In the genomic region with DNA sequence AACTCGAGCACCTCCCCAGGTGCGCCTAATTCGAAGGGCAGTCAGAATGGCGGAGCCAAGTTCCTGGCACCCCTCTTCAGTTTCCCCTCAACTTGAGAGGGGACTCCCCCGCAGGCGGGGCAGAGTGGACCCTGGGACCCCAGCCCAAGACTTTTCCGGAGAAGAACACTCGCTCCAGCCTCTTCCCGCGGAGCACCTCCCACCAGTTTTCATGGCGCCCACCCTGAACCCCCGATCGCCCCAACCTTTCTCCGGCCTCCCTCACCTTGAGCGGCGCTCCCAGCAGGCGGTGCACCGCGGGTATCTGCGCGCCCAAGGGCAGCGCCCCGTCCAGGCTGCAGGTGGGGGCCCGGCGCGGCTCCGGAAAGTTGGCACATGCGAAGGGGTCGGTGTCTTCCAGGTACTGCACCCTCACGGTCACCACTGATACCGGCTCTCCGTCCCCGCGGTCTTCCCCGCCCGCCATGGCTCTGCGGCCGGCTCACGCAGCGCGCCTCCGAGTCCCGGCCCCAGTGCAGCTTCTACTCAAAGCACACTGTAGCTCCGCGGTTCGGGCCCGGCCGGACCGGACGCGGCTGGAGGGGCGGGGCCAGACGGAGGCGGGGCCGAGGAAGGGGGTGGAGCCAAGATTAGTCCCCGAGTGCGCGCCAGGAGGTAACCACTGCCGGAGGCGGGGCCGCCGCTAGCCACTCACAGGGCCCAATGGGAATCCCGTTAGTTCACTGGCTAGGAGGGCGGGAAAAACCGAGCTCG, we compare ENCODE assay signal across 1 cellular context.
TF ChIP-seq lines count a peak whose summit lies in the region.

FHOD1 (minus strand) TSS at position 537 of the 753 bp plus-strand sequence; CDS start at position 466, 71 bp downstream.

TF ChIP-seq in HepG2, 621 proteins besides CTCF, POLR2A, EP300 and RAD21 (continued from another document and continues in another):
- TF ChIP-seq, protein P1, sequence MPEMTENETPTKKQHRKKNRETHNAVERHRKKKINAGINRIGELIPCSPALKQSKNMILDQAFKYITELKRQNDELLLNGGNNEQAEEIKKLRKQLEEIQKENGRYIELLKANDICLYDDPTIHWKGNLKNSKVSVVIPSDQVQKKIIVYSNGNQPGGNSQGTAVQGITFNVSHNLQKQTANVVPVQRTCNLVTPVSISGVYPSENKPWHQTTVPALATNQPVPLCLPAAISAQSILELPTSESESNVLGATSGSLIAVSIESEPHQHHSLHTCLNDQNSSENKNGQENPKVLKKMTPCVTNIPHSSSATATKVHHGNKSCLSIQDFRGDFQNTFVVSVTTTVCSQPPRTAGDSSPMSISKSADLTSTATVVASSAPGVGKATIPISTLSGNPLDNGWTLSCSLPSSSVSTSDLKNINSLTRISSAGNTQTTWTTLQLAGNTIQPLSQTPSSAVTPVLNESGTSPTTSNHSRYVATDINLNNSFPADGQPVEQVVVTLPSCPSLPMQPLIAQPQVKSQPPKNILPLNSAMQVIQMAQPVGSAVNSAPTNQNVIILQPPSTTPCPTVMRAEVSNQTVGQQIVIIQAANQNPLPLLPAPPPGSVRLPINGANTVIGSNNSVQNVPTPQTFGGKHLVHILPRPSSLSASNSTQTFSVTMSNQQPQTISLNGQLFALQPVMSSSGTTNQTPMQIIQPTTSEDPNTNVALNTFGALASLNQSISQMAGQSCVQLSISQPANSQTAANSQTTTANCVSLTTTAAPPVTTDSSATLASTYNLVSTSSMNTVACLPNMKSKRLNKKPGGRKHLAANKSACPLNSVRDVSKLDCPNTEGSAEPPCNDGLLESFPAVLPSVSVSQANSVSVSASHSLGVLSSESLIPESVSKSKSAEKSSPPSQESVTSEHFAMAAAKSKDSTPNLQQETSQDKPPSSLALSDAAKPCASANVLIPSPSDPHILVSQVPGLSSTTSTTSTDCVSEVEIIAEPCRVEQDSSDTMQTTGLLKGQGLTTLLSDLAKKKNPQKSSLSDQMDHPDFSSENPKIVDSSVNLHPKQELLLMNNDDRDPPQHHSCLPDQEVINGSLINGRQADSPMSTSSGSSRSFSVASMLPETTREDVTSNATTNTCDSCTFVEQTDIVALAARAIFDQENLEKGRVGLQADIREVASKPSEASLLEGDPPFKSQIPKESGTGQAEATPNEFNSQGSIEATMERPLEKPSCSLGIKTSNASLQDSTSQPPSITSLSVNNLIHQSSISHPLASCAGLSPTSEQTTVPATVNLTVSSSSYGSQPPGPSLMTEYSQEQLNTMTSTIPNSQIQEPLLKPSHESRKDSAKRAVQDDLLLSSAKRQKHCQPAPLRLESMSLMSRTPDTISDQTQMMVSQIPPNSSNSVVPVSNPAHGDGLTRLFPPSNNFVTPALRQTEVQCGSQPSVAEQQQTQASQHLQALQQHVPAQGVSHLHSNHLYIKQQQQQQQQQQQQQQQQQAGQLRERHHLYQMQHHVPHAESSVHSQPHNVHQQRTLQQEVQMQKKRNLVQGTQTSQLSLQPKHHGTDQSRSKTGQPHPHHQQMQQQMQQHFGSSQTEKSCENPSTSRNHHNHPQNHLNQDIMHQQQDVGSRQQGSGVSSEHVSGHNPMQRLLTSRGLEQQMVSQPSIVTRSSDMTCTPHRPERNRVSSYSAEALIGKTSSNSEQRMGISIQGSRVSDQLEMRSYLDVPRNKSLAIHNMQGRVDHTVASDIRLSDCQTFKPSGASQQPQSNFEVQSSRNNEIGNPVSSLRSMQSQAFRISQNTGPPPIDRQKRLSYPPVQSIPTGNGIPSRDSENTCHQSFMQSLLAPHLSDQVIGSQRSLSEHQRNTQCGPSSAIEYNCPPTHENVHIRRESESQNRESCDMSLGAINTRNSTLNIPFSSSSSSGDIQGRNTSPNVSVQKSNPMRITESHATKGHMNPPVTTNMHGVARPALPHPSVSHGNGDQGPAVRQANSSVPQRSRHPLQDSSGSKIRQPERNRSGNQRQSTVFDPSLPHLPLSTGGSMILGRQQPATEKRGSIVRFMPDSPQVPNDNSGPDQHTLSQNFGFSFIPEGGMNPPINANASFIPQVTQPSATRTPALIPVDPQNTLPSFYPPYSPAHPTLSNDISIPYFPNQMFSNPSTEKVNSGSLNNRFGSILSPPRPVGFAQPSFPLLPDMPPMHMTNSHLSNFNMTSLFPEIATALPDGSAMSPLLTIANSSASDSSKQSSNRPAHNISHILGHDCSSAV (CRISPR knock-in tag; IDR thresholded peaks at IDR 0.05; ENCODE audit: borderline replicate concordance) = no peak
- TF ChIP-seq ADNP (CRISPR knock-in tag; IDR thresholded peaks at IDR 0.05) = no peak
- peak; percentile 83; the same call in 1 of the 2 replicates for TF ChIP-seq TMF1 (CRISPR knock-in tag; IDR thresholded peaks at IDR 0.05; ENCODE audit: low read depth)
- peak; percentile 61; the same call in 1 of the 2 replicates for TF ChIP-seq HIVEP1 (CRISPR knock-in tag; IDR thresholded peaks at IDR 0.05)
- peak; percentile 27 for TF ChIP-seq TEAD3 (CRISPR knock-in tag; optimal IDR thresholded peaks at IDR 0.05; ENCODE audit: borderline replicate concordance)
- TF ChIP-seq ETV6 (CRISPR knock-in tag; conservative IDR thresholded peaks at IDR 0.05) = peak; percentile 76; the same call in 1 of the 2 replicates
- TF ChIP-seq, protein P2, sequence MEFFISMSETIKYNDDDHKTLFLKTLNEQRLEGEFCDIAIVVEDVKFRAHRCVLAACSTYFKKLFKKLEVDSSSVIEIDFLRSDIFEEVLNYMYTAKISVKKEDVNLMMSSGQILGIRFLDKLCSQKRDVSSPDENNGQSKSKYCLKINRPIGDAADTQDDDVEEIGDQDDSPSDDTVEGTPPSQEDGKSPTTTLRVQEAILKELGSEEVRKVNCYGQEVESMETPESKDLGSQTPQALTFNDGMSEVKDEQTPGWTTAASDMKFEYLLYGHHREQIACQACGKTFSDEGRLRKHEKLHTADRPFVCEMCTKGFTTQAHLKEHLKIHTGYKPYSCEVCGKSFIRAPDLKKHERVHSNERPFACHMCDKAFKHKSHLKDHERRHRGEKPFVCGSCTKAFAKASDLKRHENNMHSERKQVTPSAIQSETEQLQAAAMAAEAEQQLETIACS (CRISPR knock-in tag; IDR thresholded peaks at IDR 0.05) = peak; percentile 93
- TF ChIP-seq E2F1 (CRISPR knock-in tag; IDR thresholded peaks at IDR 0.05) = peak; percentile 90
- no peak for TF ChIP-seq FLYWCH1 (CRISPR knock-in tag; IDR thresholded peaks at IDR 0.05)
- TF ChIP-seq SIN3A (IDR thresholded peaks at IDR 0.05; ENCODE audit: borderline replicate concordance, low read depth, low read length) = peak; percentile 45; the same call in 1 of the 2 replicates
- no peak; the same call in 1 of the 2 replicates for TF ChIP-seq ZNF660 (CRISPR knock-in tag; IDR thresholded peaks at IDR 0.05; ENCODE audit: borderline replicate concordance, low read depth)
- TF ChIP-seq GABPB1 (CRISPR knock-in tag; IDR thresholded peaks at IDR 0.05) = peak; percentile 82; the same call in 1 of the 2 replicates
- no peak for TF ChIP-seq RARG (CRISPR knock-in tag; IDR thresholded peaks at IDR 0.05; ENCODE audit: low read depth)
- peak; percentile 83 for TF ChIP-seq AGO2 (optimal IDR thresholded peaks at IDR 0.05; ENCODE audit: low read depth, low read length)
- 0 out of 2 replicates have a peak, but pooled peaks have one; percentile 50 for TF ChIP-seq ZBTB3 (CRISPR knock-in tag; IDR thresholded peaks at IDR 0.05; ENCODE audit: borderline replicate concordance, low read depth)
- peak; percentile 55; the same call in 1 of the 2 replicates for TF ChIP-seq SALL1 (CRISPR knock-in tag; IDR thresholded peaks at IDR 0.05)
- no peak for TF ChIP-seq ZNF367 (CRISPR knock-in tag; IDR thresholded peaks at IDR 0.05; ENCODE audit: borderline replicate concordance)
- peak; percentile 96 for TF ChIP-seq HDAC1 (CRISPR knock-in tag; IDR thresholded peaks at IDR 0.05)
- no peak for TF ChIP-seq ZNF441 (CRISPR knock-in tag; IDR thresholded peaks at IDR 0.05; ENCODE audit: borderline replicate concordance)
- no peak for TF ChIP-seq ZMYM2 (CRISPR knock-in tag; IDR thresholded peaks at IDR 0.05)
- no peak; the same call in 1 of the 2 replicates for TF ChIP-seq NR2C2 (CRISPR knock-in tag; IDR thresholded peaks at IDR 0.05; ENCODE audit: borderline replicate concordance)
- TF ChIP-seq ZBTB1 (CRISPR knock-in tag; IDR thresholded peaks at IDR 0.05; ENCODE audit: borderline replicate concordance) = no peak
- TF ChIP-seq MIER3 (CRISPR knock-in tag; IDR thresholded peaks at IDR 0.05; ENCODE audit: borderline replicate concordance) = peak; percentile 22; the same call in 1 of the 2 replicates
- TF ChIP-seq ZNF205 (CRISPR knock-in tag; IDR thresholded peaks at IDR 0.05) = peak; percentile 66; the same call in 1 of the 2 replicates
- no peak for TF ChIP-seq HNF4G (IDR thresholded peaks at IDR 0.05; ENCODE audit: borderline replicate concordance, low read depth, low read length)
- TF ChIP-seq HNF4G (CRISPR knock-in tag; IDR thresholded peaks at IDR 0.05; ENCODE audit: borderline replicate concordance, low read depth) = no peak
- TF ChIP-seq SIX1 (CRISPR knock-in tag; IDR thresholded peaks at IDR 0.05; ENCODE audit: borderline replicate concordance) = 0 out of 2 replicates have a peak, but pooled peaks have one; percentile 28
- TF ChIP-seq ZNF703 (CRISPR knock-in tag; IDR thresholded peaks at IDR 0.05; ENCODE audit: borderline replicate concordance) = no peak; the same call in 1 of the 2 replicates
- no peak; the same call in 1 of the 2 replicates for TF ChIP-seq ZNF558 (CRISPR knock-in tag; IDR thresholded peaks at IDR 0.05; ENCODE audit: borderline replicate concordance)
- TF ChIP-seq SMAD3 (CRISPR knock-in tag; IDR thresholded peaks at IDR 0.05) = no peak
- no peak for TF ChIP-seq ZFP41 (CRISPR knock-in tag; IDR thresholded peaks at IDR 0.05; ENCODE audit: borderline replicate concordance)
- TF ChIP-seq BORCS8-MEF2B (CRISPR knock-in tag; IDR thresholded peaks at IDR 0.05) = peak; percentile 92
- TF ChIP-seq ZSCAN29 (CRISPR knock-in tag; conservative IDR thresholded peaks at IDR 0.05) = 0 out of 2 replicates have a peak, but pooled peaks have one; percentile 76
- TF ChIP-seq ZNF556 (CRISPR knock-in tag; IDR thresholded peaks at IDR 0.05; ENCODE audit: borderline replicate concordance) = no peak
- TF ChIP-seq ZNF607 (CRISPR knock-in tag; IDR thresholded peaks at IDR 0.05; ENCODE audit: borderline replicate concordance) = peak; percentile 69; the same call in 1 of the 2 replicates
- no peak for TF ChIP-seq MAF1 (CRISPR knock-in tag; IDR thresholded peaks at IDR 0.05; ENCODE audit: borderline replicate concordance)
- no peak for TF ChIP-seq KLF13 (CRISPR knock-in tag; IDR thresholded peaks at IDR 0.05)
- TF ChIP-seq ZNF644 (CRISPR knock-in tag; IDR thresholded peaks at IDR 0.05; ENCODE audit: low read depth) = no peak
- peak; percentile 86 for TF ChIP-seq MXD4 (CRISPR knock-in tag; IDR thresholded peaks at IDR 0.05)
- TF ChIP-seq GABPA (IDR thresholded peaks at IDR 0.05; ENCODE audit: low read depth, low read length) = no peak
- TF ChIP-seq GABPA (CRISPR knock-in tag; IDR thresholded peaks at IDR 0.05; ENCODE audit: low read depth) = no peak
- TF ChIP-seq, protein P3, sequence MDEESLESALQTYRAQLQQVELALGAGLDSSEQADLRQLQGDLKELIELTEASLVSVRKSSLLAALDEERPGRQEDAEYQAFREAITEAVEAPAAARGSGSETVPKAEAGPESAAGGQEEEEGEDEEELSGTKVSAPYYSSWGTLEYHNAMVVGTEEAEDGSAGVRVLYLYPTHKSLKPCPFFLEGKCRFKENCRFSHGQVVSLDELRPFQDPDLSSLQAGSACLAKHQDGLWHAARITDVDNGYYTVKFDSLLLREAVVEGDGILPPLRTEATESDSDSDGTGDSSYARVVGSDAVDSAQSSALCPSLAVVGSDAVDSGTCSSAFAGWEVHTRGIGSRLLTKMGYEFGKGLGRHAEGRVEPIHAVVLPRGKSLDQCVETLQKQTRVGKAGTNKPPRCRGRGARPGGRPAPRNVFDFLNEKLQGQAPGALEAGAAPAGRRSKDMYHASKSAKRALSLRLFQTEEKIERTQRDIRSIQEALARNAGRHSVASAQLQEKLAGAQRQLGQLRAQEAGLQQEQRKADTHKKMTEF (CRISPR knock-in tag; IDR thresholded peaks at IDR 0.05) = peak; percentile 76
- peak; percentile 66; the same call in 1 of the 2 replicates for TF ChIP-seq ZNF678 (CRISPR knock-in tag; IDR thresholded peaks at IDR 0.05)
- no peak for TF ChIP-seq ZNF20 (CRISPR knock-in tag; IDR thresholded peaks at IDR 0.05)
- peak; percentile 86 for TF ChIP-seq TOPORS (CRISPR knock-in tag; IDR thresholded peaks at IDR 0.05)
- peak; percentile 58; the same call in 1 of the 2 replicates for TF ChIP-seq POLR2AphosphoS5 (IDR thresholded peaks at IDR 0.05; ENCODE audit: low read depth, low read length)
- no peak for TF ChIP-seq PHF20 (CRISPR knock-in tag; IDR thresholded peaks at IDR 0.05)
- no peak for TF ChIP-seq SPEN (CRISPR knock-in tag; IDR thresholded peaks at IDR 0.05; ENCODE audit: low read depth)
- 0 out of 2 replicates have a peak, but pooled peaks have one; percentile 17 for TF ChIP-seq NFATC3 (CRISPR knock-in tag; IDR thresholded peaks at IDR 0.05)
- peak; percentile 77; the same call in 1 of the 2 replicates for TF ChIP-seq CBFB (CRISPR knock-in tag; IDR thresholded peaks at IDR 0.05)
- TF ChIP-seq BRCA1 (CRISPR knock-in tag; IDR thresholded peaks at IDR 0.05) = no peak
- TF ChIP-seq ZBTB10 (CRISPR knock-in tag; IDR thresholded peaks at IDR 0.05; ENCODE audit: borderline replicate concordance) = no peak; the same call in 1 of the 2 replicates
- no peak for TF ChIP-seq ZMAT5 (CRISPR knock-in tag; IDR thresholded peaks at IDR 0.05; ENCODE audit: borderline replicate concordance, low read depth)
